8 cellular contexts compared by ENCODE assay signal in the genomic region with DNA sequence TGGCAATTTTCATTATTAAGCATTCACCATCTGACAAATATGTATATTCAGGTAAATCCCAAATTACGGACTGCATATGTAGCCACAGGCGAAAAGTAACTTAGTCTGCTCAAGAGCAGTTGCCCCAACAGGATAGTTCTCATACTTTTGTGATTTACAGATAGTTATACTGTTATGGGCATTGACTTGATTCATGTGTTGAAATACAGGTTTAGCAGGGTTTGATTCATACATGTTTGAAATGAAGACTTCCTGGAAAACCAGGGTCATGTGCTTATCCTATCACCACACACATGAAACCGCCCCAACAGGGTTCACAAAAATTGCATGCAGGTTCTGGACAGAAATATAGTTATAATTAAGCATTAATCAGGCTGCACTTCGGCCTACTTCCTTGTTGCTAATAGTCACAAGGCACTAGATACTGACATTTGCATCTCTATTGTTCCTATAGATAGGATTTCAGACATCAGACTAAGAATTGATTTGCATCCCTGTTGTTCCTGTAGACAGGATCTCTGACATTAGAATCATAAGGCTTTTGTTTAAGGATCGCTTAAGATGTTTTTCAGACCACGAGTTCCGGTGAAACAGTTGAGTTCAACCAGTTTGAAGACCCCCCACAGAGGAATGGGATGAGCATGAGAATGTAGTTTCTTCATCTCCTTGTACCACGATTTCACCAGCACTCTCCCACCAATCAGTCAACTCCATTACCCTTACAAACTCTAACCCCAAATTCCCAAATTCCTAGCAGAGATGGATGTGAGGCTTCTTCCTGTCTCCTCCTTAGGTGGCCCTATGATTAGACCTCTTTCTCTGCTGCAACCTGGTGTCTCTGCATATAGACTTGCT. TPM values are rescaled to one million over a fixed set of nuclear protein-coding genes. Genes with fewer than 3 reads are reported as not detected.
A peak's percentile ranks its signal among the peaks of the same experiment; 100 is the strongest.
DNase-seq lines count a peak whose midpoint lies in the region; ATAC-seq and TF ChIP-seq lines count a peak whose summit lies in the region.
"Had no signal": no experiment of that assay in that cellular context is flagged by ENCODE, and none has a peak within 500 bp of the region (broad histone marks: within the 10 kb centered on the region; RNA-seq: fewer than 3 reads in every experiment).

No MANE protein-coding gene starts in this region.

- dilution Hi-C loops in mammary epithelial cell (cut with HindIII; ENCODE audit: low sequenced_read_pairs), result no loop called here

- WGBS in mammary epithelial cell (ENCODE audit: low coverage, missing lambda C conversion rate), result 71% methylated on average over 8 of the region's 8 CpGs

- peaks cover 20% of the 10 kb centered on the region for H4K20me1 ChIP-seq in Loucy (ENCODE audit: insufficient read depth, low read length, poor library complexity, severe bottlenecking)
- no peaks in the 10 kb centered on the region for H4K20me1 ChIP-seq in mammary epithelial cell (ENCODE audit: insufficient read depth, low read length)
- peaks cover 12% of the 10 kb centered on the region for H4K20me1 ChIP-seq in osteoblast (ENCODE audit: insufficient read depth, low read length)

- H3K4me3 ChIP-seq in GM08714 (ENCODE audit: low read length) (peak overlapping the region; percentile 89; the same call in 1 of the 2 replicates), Loucy (ENCODE audit: low read length, poor library complexity, severe bottlenecking) (peak overlapping the region; percentile 89), mammary epithelial cell (replicated peaks in 1 of 3; ENCODE audit: insufficient read depth in 1 of 3, low read depth in 2 of 3, low read length in 3 of 3) (no peak overlapping the region), osteoblast (ENCODE audit: insufficient read depth, low read length) (no peak overlapping the region)

- no peak for ATAC-seq in SK-N-SH treated with all-trans-retinoic acid at 6 μM for 48 hours

- H3K4me2 ChIP-seq in Loucy (ENCODE audit: low read depth, low read length, poor library complexity, severe bottlenecking), result peak overlapping the region; percentile 68
- peak overlapping the region; percentile 22 for H3K4me2 ChIP-seq in mammary epithelial cell (ENCODE audit: insufficient read depth, low read depth, low read length)
- H3K4me2 ChIP-seq in osteoblast (ENCODE audit: insufficient read depth, low read length), result peak overlapping the region; percentile 23

- H3K9me2 ChIP-seq in Loucy (replicated peaks; ENCODE audit: low read depth, low read length), result no peaks in the 10 kb centered on the region

- peak overlapping the region; percentile 91 for H3K9ac ChIP-seq in Loucy (ENCODE audit: low read depth, low read length, poor library complexity, severe bottlenecking)
- no peak overlapping the region for H3K9ac ChIP-seq in mammary epithelial cell (ENCODE audit: insufficient read depth, low read length)

- no peaks in the 10 kb centered on the region for H3K9me3 ChIP-seq in Loucy (ENCODE audit: insufficient read depth, low read depth, low read length)
- no peaks in the 10 kb centered on the region for H3K9me3 ChIP-seq in mammary epithelial cell (replicated peaks; ENCODE audit: insufficient read depth, low read length)
- no peaks in the 10 kb centered on the region for H3K9me3 ChIP-seq in osteoblast (ENCODE audit: low read depth, low read length)

- H3F3A ChIP-seq in Loucy (ENCODE audit: low read depth), result no peaks in the 10 kb centered on the region

- CTCF ChIA-PET in mammary epithelial cell (lab: Charles Lee; ENCODE audit: low non-redundant PET), result no interaction called here

- DNase-seq in mammary epithelial cell (peak; percentile 91), osteoblast (ENCODE audit: insufficient read length, low spot score, missing footprints) (no peak), NCI-H1092 treated with DMSO at 0.1 percent for 48 hours (lab: John Stamatoyannopoulos, UW) (no peak), NCI-H2227 (lab: John Stamatoyannopoulos, UW; ENCODE audit: unreplicated experiment) (no peak)
- DNase-seq: activated CD4-positive, CD25-positive, alpha-beta regulatory T cell had no signal

- BruUV-seq in mammary epithelial cell (replicated peaks; lab: Mats Ljungman, UMichigan), result TSS peak; percentile 86

- H3K4me1 ChIP-seq in Loucy (ENCODE audit: insufficient read depth, low read length, poor library complexity, severe bottlenecking), result peaks cover 22% of the 10 kb centered on the region
- H3K4me1 ChIP-seq in mammary epithelial cell (ENCODE audit: insufficient read depth, low read length), result peaks cover 22% of the 10 kb centered on the region
- peaks cover 17% of the 10 kb centered on the region for H3K4me1 ChIP-seq in osteoblast (ENCODE audit: insufficient read depth, low read length)

- H3K79me2 ChIP-seq in Loucy (ENCODE audit: insufficient read depth, low read length) (peaks cover 45% of the 10 kb centered on the region), mammary epithelial cell (ENCODE audit: insufficient read depth, low read length) (peaks cover 28% of the 10 kb centered on the region), osteoblast (ENCODE audit: insufficient read depth, low read length) (peaks cover 30% of the 10 kb centered on the region)

- H2AFZ ChIP-seq in Loucy (ENCODE audit: low read length) (no peak overlapping the region), mammary epithelial cell (ENCODE audit: low read depth, low read length) (no peak overlapping the region), osteoblast (ENCODE audit: low read length) (no peak overlapping the region)

- H3K27me3 ChIP-seq in Loucy (ENCODE audit: insufficient read depth, low read length, poor library complexity, severe bottlenecking) (no peaks in the 10 kb centered on the region), mammary epithelial cell (ENCODE audit: insufficient read depth, low read length) (no peaks in the 10 kb centered on the region), osteoblast (ENCODE audit: insufficient read depth, low read length) (no peaks in the 10 kb centered on the region)

- TF ChIP-seq CTCF in Loucy (conservative IDR thresholded peaks at IDR 0.05; ENCODE audit: low read length) (no peak), mammary epithelial cell (conservative IDR thresholded peaks at IDR 0.05 in 1 of 2, IDR thresholded peaks at IDR 0.05 in 1 of 2; ENCODE audit: extremely low read depth in 1 of 2, insufficient read depth in 1 of 2, low read depth in 1 of 2, low read length in 2 of 2) (no peak), osteoblast (IDR thresholded peaks at IDR 0.05; ENCODE audit: extremely low read depth, low read depth, low read length) (no peak)

- in situ Hi-C loops in mammary epithelial cell (cut with MboI; ENCODE audit: low sequenced_read_pairs in 2 of 2), result no loop called here

- H3K27ac ChIP-seq in mammary epithelial cell (ENCODE audit: insufficient read depth, low read depth, low read length), result peak overlapping the region; percentile 42
- H3K27ac ChIP-seq in osteoblast (ENCODE audit: low read depth, low read length), result no peak overlapping the region

- H3K36me3 ChIP-seq in Loucy (ENCODE audit: insufficient read depth, low read length) (no peaks in the 10 kb centered on the region), mammary epithelial cell (ENCODE audit: insufficient read depth, low read length) (peaks cover 2% of the 10 kb centered on the region), osteoblast (ENCODE audit: insufficient read depth, low read length) (no peaks in the 10 kb centered on the region)

- intact Hi-C loops in mammary epithelial cell (cut with micrococcal nuclease), result no loop called here

TF ChIP-seq in SK-N-SH treated with all-trans-retinoic acid at 6 μM for 48 hours, 23 proteins besides CTCF, POLR2A, EP300 and RAD21 (continues in another document):
- no peak for TF ChIP-seq ISL1 (CRISPR knock-in tag; IDR thresholded peaks at IDR 0.05)
- TF ChIP-seq ZNF70 (CRISPR knock-in tag; IDR thresholded peaks at IDR 0.05), result no peak
- TF ChIP-seq, protein P1, sequence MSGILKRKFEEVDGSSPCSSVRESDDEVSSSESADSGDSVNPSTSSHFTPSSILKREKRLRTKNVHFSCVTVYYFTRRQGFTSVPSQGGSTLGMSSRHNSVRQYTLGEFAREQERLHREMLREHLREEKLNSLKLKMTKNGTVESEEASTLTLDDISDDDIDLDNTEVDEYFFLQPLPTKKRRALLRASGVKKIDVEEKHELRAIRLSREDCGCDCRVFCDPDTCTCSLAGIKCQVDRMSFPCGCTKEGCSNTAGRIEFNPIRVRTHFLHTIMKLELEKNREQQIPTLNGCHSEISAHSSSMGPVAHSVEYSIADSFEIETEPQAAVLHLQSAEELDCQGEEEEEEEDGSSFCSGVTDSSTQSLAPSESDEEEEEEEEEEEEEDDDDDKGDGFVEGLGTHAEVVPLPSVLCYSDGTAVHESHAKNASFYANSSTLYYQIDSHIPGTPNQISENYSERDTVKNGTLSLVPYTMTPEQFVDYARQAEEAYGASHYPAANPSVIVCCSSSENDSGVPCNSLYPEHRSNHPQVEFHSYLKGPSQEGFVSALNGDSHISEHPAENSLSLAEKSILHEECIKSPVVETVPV (CRISPR knock-in tag; IDR thresholded peaks at IDR 0.05), result no peak
- TF ChIP-seq, protein P2, sequence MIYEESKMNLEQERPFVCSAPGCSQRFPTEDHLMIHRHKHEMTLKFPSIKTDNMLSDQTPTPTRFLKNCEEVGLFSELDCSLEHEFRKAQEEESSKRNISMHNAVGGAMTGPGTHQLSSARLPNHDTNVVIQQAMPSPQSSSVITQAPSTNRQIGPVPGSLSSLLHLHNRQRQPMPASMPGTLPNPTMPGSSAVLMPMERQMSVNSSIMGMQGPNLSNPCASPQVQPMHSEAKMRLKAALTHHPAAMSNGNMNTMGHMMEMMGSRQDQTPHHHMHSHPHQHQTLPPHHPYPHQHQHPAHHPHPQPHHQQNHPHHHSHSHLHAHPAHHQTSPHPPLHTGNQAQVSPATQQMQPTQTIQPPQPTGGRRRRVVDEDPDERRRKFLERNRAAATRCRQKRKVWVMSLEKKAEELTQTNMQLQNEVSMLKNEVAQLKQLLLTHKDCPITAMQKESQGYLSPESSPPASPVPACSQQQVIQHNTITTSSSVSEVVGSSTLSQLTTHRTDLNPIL (CRISPR knock-in tag; IDR thresholded peaks at IDR 0.05; ENCODE audit: low read depth), result no peak

RNA-seq across cellular contexts. Expression of a gene that starts 2.0 kb away (rescaled TPM):
- total RNA-seq in mammary epithelial cell, result 10 to 100 TPM; 16.0 to 26.2 TPM
- 10.3 TPM for polyA plus RNA-seq in mammary epithelial cell
- polyA minus RNA-seq in mammary epithelial cell, result 29.6 TPM
- total RNA-seq in osteoblast, result 15.9 and 17.7 TPM in 2 replicates

RNA-seq across cellular contexts. Expression of a gene that starts 19.1 kb away (rescaled TPM):
- 1 to 10 TPM; 3.0 to 3.3 TPM for total RNA-seq in mammary epithelial cell
- polyA plus RNA-seq in mammary epithelial cell, result 1.7 TPM
- polyA minus RNA-seq in mammary epithelial cell, result 2.1 TPM
- total RNA-seq in osteoblast, result 4.3 and 4.7 TPM in 2 replicates

RNA-seq across cellular contexts. Expression of a gene that starts 50.1 kb away (rescaled TPM):
- total RNA-seq in mammary epithelial cell (10 to 100 TPM; 38.0 to 44.9 TPM), osteoblast (28.6 and 30.6 TPM in 2 replicates)
- polyA plus RNA-seq in mammary epithelial cell, result 13.9 TPM
- 23.8 TPM for polyA minus RNA-seq in mammary epithelial cell

RNA-seq across cellular contexts. Expression of a gene that starts 54.7 kb away (rescaled TPM):
- total RNA-seq in mammary epithelial cell, result 10 to 100 TPM in 1 of 2 donors, 1 to 10 TPM in 1; 5.3 to 15.7 TPM
- polyA plus RNA-seq in mammary epithelial cell, result 3.8 TPM
- 3.3 TPM for polyA minus RNA-seq in mammary epithelial cell
- total RNA-seq in osteoblast, result 6.5 and 7.7 TPM in 2 replicates

Comparison
In these comparisons a context has a peak if more than half of its experiments do, and no peak if none do; other contexts are left out.
1. H3K4me3 ChIP-seq: peak in GM08714 (single experiment) and Loucy (single experiment); none in mammary epithelial cell (0 of 3) and osteoblast (single experiment).
2. Peak in every context shown above with its lines, with median percentiles within 50 percentile points of each other: H3K4me2 ChIP-seq.